12 cellular contexts compared by ENCODE assay signal in genomic region chr17:50916026-50916707, GRCh38. TPM values are rescaled to one million over a fixed set of nuclear protein-coding genes. Genes with fewer than 3 reads are reported as not detected.
A peak's percentile ranks its signal among the peaks of the same experiment; 100 is the strongest.
DNase-seq lines count a peak whose midpoint lies in the region; ATAC-seq, FAIRE-seq and TF ChIP-seq lines count a peak whose summit lies in the region.
"Had no signal": no experiment of that assay in that cellular context is flagged by ENCODE, and none has a peak within 500 bp of the region (broad histone marks: within the 10 kb centered on the region; RNA-seq: fewer than 3 reads in every experiment).

No MANE protein-coding gene starts in this region.

- no peak for FAIRE-seq in GM19239 (lab: Jason Lieb, UNC)
- FAIRE-seq: islet of Langerhans had no signal

- no peak for TF ChIP-seq POLR2A in HCT116 (IDR thresholded peaks at IDR 0.05; ENCODE audit: borderline replicate concordance, extremely low read depth, insufficient read depth, insufficient read length)

- no peaks in the 10 kb centered on the region for H3K9me2 ChIP-seq in HCT116 (ENCODE audit: insufficient read depth)

- no peak overlapping the region for H2BK12ac ChIP-seq in mesenchymal stem cell (ENCODE audit: low read length in 2 of 2)

- peak overlapping the region; percentile 29 for H3K4me3 Mint-ChIP-seq in activated T-helper 17 cell treated with anti-CD3 and anti-CD28 coated beads, Interleukin-2, amount 50 U/mL, for 72 hours

- H3K79me1 ChIP-seq in mesenchymal stem cell (replicated peaks; ENCODE audit: low read length, poor library complexity, severe bottlenecking) = no peaks in the 10 kb centered on the region

- H3K4me1 ChIP-seq in BLaER1 treated with 17β-estradiol and CSF1 and Interleukin-3, amounts not matched to agents 10 nM and 100 nM = peaks cover 55 to 94% (median 67%) of the 10 kb centered on the region in 10 experiments
- H3K4me1 ChIP-seq in HCT116 (ENCODE audit: control insufficient read depth in 1 of 2, insufficient read depth in 2 of 2, low read length in 2 of 2) (peaks cover 3 to 8% of the 10 kb centered on the region in 2 experiments; a peak in 2 of 4 replicates), mesenchymal stem cell (ENCODE audit: control insufficient read depth, insufficient read depth, low read depth, low read length) (peaks cover 33% of the 10 kb centered on the region)

- no peaks in the 10 kb centered on the region for H3K79me2 ChIP-seq in HCT116 (ENCODE audit: insufficient read depth, low read length)

- H3K18ac ChIP-seq in mesenchymal stem cell (ENCODE audit: low read depth in 1 of 2, low read length in 2 of 2) = no peak overlapping the region

- H2BK15ac ChIP-seq in mesenchymal stem cell (ENCODE audit: low read depth, poor library complexity, severe bottlenecking) = no peak overlapping the region

- peak overlapping the region in 2 of 11 experiments; percentile 24 to 28; a peak in 2 of 22 replicates for H3K27ac ChIP-seq in BLaER1 treated with 17β-estradiol and CSF1 and Interleukin-3, amounts not matched to agents 10 nM and 100 nM
- H3K27ac ChIP-seq in HCT116 (ENCODE audit: low read depth, low read length) (no peak overlapping the region), mesenchymal stem cell (ENCODE audit: low read length, poor library complexity, severe bottlenecking) (no peak overlapping the region)

- H3K9me3 Mint-ChIP-seq in activated T-helper 17 cell treated with anti-CD3 and anti-CD28 coated beads, Interleukin-2, amount 50 U/mL, for 72 hours = no peaks in the 10 kb centered on the region

- ATAC-seq in HCT116 = no peak
- ATAC-seq in activated T-helper 17 cell treated with anti-CD3 and anti-CD28 coated beads, Interleukin-2, amount 50 U/mL, for 72 hours (replicated peaks) = peak; percentile 83
- no peak for ATAC-seq in GM19324 (IDR thresholded peaks at IDR 0.05; ENCODE audit: low FRiP score, unreplicated experiment)
- ATAC-seq: right cardiac atrium had no signal

- no peak overlapping the region for H3K4ac ChIP-seq in mesenchymal stem cell (ENCODE audit: low read depth in 1 of 2, low read length in 2 of 2)

- RAD21 ChIA-PET in HCT116 (lab: Charles Lee; ENCODE audit: low non-redundant PET in 1 of 2, low total read pairs in 2 of 2, uncharacterized antibody in 2 of 2, unreplicated experiment in 2 of 2) = no interaction called here

- WGBS in mesenchymal stem cell = 90% methylated on average over 2 of the region's 2 CpGs

- peak overlapping the region; percentile 71 to 89 (median 85) for H3K4me2 ChIP-seq in BLaER1 treated with 17β-estradiol and CSF1 and Interleukin-3, amounts not matched to agents 10 nM and 100 nM
- H3K4me2 ChIP-seq in HCT116 (ENCODE audit: low read length) = no peak overlapping the region
- no peak overlapping the region for H3K4me2 ChIP-seq in mesenchymal stem cell (ENCODE audit: low read length, poor library complexity, severe bottlenecking)

- H3K36me3 Mint-ChIP-seq in activated T-helper 17 cell treated with anti-CD3 and anti-CD28 coated beads, Interleukin-2, amount 50 U/mL, for 72 hours (ENCODE audit: low read depth) = no peaks in the 10 kb centered on the region

- H3K9ac ChIP-seq in BLaER1 treated with 17β-estradiol and CSF1 and Interleukin-3, amounts not matched to agents 10 nM and 100 nM = peak overlapping the region in 4 of 11 experiments; percentile 19 to 42 (median 30); a peak in 1 of 22 replicates
- H3K9ac ChIP-seq in HCT116 (ENCODE audit: low read length) (no peak overlapping the region), mesenchymal stem cell (ENCODE audit: low read length) (peak overlapping the region; percentile 24)

- no peak overlapping the region for H2AK5ac ChIP-seq in mesenchymal stem cell (ENCODE audit: low read length, severe bottlenecking)

- no peaks in the 10 kb centered on the region for H3K27me3 ChIP-seq in BLaER1 treated with 17β-estradiol and CSF1 and Interleukin-3, amounts not matched to agents 10 nM and 100 nM
- H3K27me3 ChIP-seq in HCT116 (ENCODE audit: insufficient read depth, low read length) (no peaks in the 10 kb centered on the region), mesenchymal stem cell (ENCODE audit: control insufficient read depth in 1 of 2, insufficient read depth in 1 of 2, low read length in 2 of 2) (no peaks in the 10 kb centered on the region)

- H4K8ac ChIP-seq in mesenchymal stem cell (ENCODE audit: low read length) = no peak overlapping the region

- TF ChIP-seq CTCF in HCT116 (IDR thresholded peaks at IDR 0.05 in 2 of 3, conservative IDR thresholded peaks at IDR 0.05 in 1 of 3; ENCODE audit: borderline replicate concordance in 1 of 3, insufficient read depth in 1 of 3, low read depth in 2 of 3, low read length in 2 of 3) = no peak

- no peak overlapping the region for H3K14ac ChIP-seq in mesenchymal stem cell (ENCODE audit: low read length in 2 of 2)

- no peak for TF ChIP-seq RAD21 in HCT116 (IDR thresholded peaks at IDR 0.05; ENCODE audit: low read depth)

- no TSS peak for BruUV-seq in HCT116 (replicated peaks; lab: Mats Ljungman, UMichigan)

- no peak overlapping the region for H2AFZ ChIP-seq in HCT116 (ENCODE audit: low read depth, low read length, poor library complexity, severe bottlenecking)
- H2AFZ ChIP-seq in mesenchymal stem cell (ENCODE audit: low read depth, low read length) = no peak overlapping the region

- DNase-seq in HCT116 (ENCODE audit: low read depth, low spot score) (no peak), mesenchymal stem cell (no peak), T-helper 9 cell (no peak), GM19239 (ENCODE audit: insufficient read length, low spot score) (no peak), SHP77 treated with DMSO at 0.1 percent for 48 hours (lab: John Stamatoyannopoulos, UW) (no peak)
- DNase-seq: NCI-H2081, SW 1271 had no signal

- peak overlapping the region; percentile 89 for H3K27ac Mint-ChIP-seq in activated T-helper 17 cell treated with anti-CD3 and anti-CD28 coated beads, Interleukin-2, amount 50 U/mL, for 72 hours

- H3K9me3 ChIP-seq in BLaER1 treated with 17β-estradiol and CSF1 and Interleukin-3, amounts not matched to agents 10 nM and 100 nM (replicated peaks in 1 of 11) = no peaks in the 10 kb centered on the region
- H3K9me3 ChIP-seq in HCT116 (ENCODE audit: control insufficient read depth in 1 of 2, insufficient read depth in 1 of 2, low read depth in 1 of 2, low read length in 2 of 2) (no peaks in the 10 kb centered on the region), mesenchymal stem cell (ENCODE audit: control insufficient read depth, low read length) (no peaks in the 10 kb centered on the region)

- no peak overlapping the region for H4K91ac ChIP-seq in mesenchymal stem cell (ENCODE audit: low read length)

- no peaks in the 10 kb centered on the region for H3K27me3 Mint-ChIP-seq in activated T-helper 17 cell treated with anti-CD3 and anti-CD28 coated beads, Interleukin-2, amount 50 U/mL, for 72 hours

- intact Hi-C loops in HCT116 (cut with micrococcal nuclease) = no loop called here

- POLR2A ChIA-PET in HCT116 (lab: Charles Lee) = interaction anchor here (1.4 kb wide), 1 partner anchor 50 kb away, joined by 4 read pairs; the partner anchor contains the start of gene TOB1

- H3K36me3 ChIP-seq in BLaER1 treated with 17β-estradiol and CSF1 and Interleukin-3, amounts not matched to agents 10 nM and 100 nM = no peaks in the 10 kb centered on the region
- H3K36me3 ChIP-seq in HCT116 (ENCODE audit: control insufficient read depth in 1 of 2, insufficient read depth in 2 of 2, low read length in 2 of 2) (no peaks in the 10 kb centered on the region), mesenchymal stem cell (ENCODE audit: control insufficient read depth in 1 of 2, insufficient read depth in 2 of 2, low read depth in 1 of 2, low read length in 2 of 2) (no peaks in the 10 kb centered on the region)

- no peak overlapping the region for H2BK5ac ChIP-seq in mesenchymal stem cell (ENCODE audit: low read depth, low read length, poor library complexity, severe bottlenecking)

- peaks cover 19% of the 10 kb centered on the region for H3K4me1 Mint-ChIP-seq in activated T-helper 17 cell treated with anti-CD3 and anti-CD28 coated beads, Interleukin-2, amount 50 U/mL, for 72 hours

- no peaks in the 10 kb centered on the region for H4K20me1 ChIP-seq in BLaER1 treated with 17β-estradiol and CSF1 and Interleukin-3, amounts not matched to agents 10 nM and 100 nM
- no peaks in the 10 kb centered on the region for H4K20me1 ChIP-seq in HCT116 (ENCODE audit: insufficient read depth)

- H3K4me3 ChIP-seq in BLaER1 treated with 17β-estradiol and CSF1 and Interleukin-3, amounts not matched to agents 10 nM and 100 nM = no peak overlapping the region
- H3K4me3 ChIP-seq in HCT116 (replicated peaks in 1 of 2; ENCODE audit: low read depth in 1 of 2, low read length in 2 of 2) = no peak overlapping the region
- no peak overlapping the region for H3K4me3 ChIP-seq in mesenchymal stem cell (ENCODE audit: insufficient read depth in 1 of 2, low read depth in 1 of 2, low read length in 2 of 2)

- CTCF ChIA-PET in HCT116 (lab: Charles Lee) = no interaction called here

- H3K23ac ChIP-seq in mesenchymal stem cell (ENCODE audit: low read length in 2 of 2) = no peak overlapping the region

- H2BK120ac ChIP-seq in mesenchymal stem cell (ENCODE audit: low read depth, low read length) = no peak overlapping the region

TF ChIP-seq in HCT116, 20 proteins besides CTCF, POLR2A, EP300 and RAD21:
- no peak for TF ChIP-seq EZH2 (IDR thresholded peaks at IDR 0.05)
- peak; percentile 58; the same call in 1 of the 2 replicates for TF ChIP-seq CBX3 (IDR thresholded peaks at IDR 0.05; ENCODE audit: low read depth)
TF ChIP-seq in HCT116: peak in this region for 1.

RNA-seq across cellular contexts. Expression of gene TOB1, which starts 50.0 kb away (rescaled TPM):
- total RNA-seq in HCT116 (2021; ENCODE audit: unreplicated experiment) = 86.0 TPM
- 57.2 and 74.9 TPM in 2 replicates for polyA plus RNA-seq in HCT116 (2012)
- 10 to 100 TPM; 33.1 to 40.8 TPM for total RNA-seq in activated T-helper 17 cell treated with anti-CD3 and anti-CD28 coated beads, Interleukin-2, amount 50 U/mL, for 72 hours
- 78.1 TPM for polyA plus RNA-seq in mesenchymal stem cell (2013, experiment 1 of 2)
- 81.9 TPM for polyA plus RNA-seq in mesenchymal stem cell (2013, experiment 2 of 2)

Comparison
In these comparisons a context has a peak if more than half of its experiments do, and no peak if none do; other contexts are left out.
1. H3K4me2 ChIP-seq: peak in BLaER1 treated with 17β-estradiol and CSF1 and Interleukin-3, amounts not matched to agents 10 nM and 100 nM (11 of 11); none in HCT116 (single experiment) and mesenchymal stem cell (single experiment).